28 cellular contexts compared by ENCODE assay signal in the genomic region with DNA sequence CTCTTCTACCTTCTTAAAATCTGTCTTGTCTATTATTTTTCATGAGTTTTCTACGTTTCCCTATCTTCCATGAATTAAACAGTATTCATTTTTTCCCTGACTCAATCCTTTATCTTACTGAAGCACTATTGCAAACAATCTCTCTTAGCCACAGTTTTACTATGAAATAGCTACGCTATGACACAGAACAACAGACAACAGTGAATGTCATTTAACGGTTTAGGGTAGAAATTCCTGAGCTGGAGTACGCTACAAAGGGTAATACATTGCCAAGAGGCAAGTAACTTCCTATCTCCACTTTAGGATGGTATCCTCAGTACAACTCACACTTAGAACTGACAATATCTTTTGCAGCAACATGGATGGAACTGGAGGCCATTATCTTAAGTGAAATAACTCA.
DNase-seq lines count a peak whose midpoint lies in the region; ATAC-seq and TF ChIP-seq lines count a peak whose summit lies in the region.
"Had no signal": no experiment of that assay in that cellular context is flagged by ENCODE, and none has a peak within 500 bp of the region (broad histone marks: within the 10 kb centered on the region; RNA-seq: fewer than 3 reads in every experiment).

No MANE protein-coding gene starts in this region.

- H3K27me3 Mint-ChIP-seq in stimulated activated naive CD8-positive, alpha-beta T cell treated with anti-CD3 and anti-CD28 coated beads, Interleukin-15, Interleukin-2, amounts not matched to agents 100 ng/mL and 50 ng/mL, for 24 hours = no peaks in the 10 kb centered on the region
- no peaks in the 10 kb centered on the region for H3K27me3 Mint-ChIP-seq in activated T-helper 17 cell treated with anti-CD3 and anti-CD28 coated beads, Interleukin-2, amount 50 U/mL, for 72 hours
- peaks cover 0 to 3% of the 10 kb centered on the region in 2 donors for H3K27me3 Mint-ChIP-seq in stimulated activated naive B cell treated with anti-CD40 and anti-IgM and Interleukin-4, amounts not matched to agents 10 μg/mL and 1 μg/mL and 100 μg/mL, for 72 hours
- H3K27me3 Mint-ChIP-seq: activated CD4-positive, alpha-beta T cell treated with anti-CD3 and anti-CD28 coated beads, Interleukin-2, amount 10 ng/mL, durations not matched to agents 7 days and 5 days had no signal

- peak overlapping the region; percentile 57 for H3K27ac Mint-ChIP-seq in stimulated activated naive CD8-positive, alpha-beta T cell treated with anti-CD3 and anti-CD28 coated beads, Interleukin-15, Interleukin-2, amounts not matched to agents 100 ng/mL and 50 ng/mL, for 24 hours
- H3K27ac Mint-ChIP-seq in activated T-helper 17 cell treated with anti-CD3 and anti-CD28 coated beads, Interleukin-2, amount 50 U/mL, for 72 hours = peak overlapping the region; percentile 27
- H3K27ac Mint-ChIP-seq in stimulated activated naive B cell treated with anti-CD40 and anti-IgM and Interleukin-4, amounts not matched to agents 10 μg/mL and 1 μg/mL and 100 μg/mL, for 72 hours = no peak overlapping the region
- H3K27ac Mint-ChIP-seq: activated CD4-positive, alpha-beta T cell treated with anti-CD3 and anti-CD28 coated beads, Interleukin-2, amount 10 ng/mL, durations not matched to agents 7 days and 5 days had no signal

- no peak overlapping the region for H3K4me3 Mint-ChIP-seq in stimulated activated naive CD8-positive, alpha-beta T cell treated with anti-CD3 and anti-CD28 coated beads, Interleukin-15, Interleukin-2, amounts not matched to agents 100 ng/mL and 50 ng/mL, for 24 hours
- H3K4me3 Mint-ChIP-seq in activated T-helper 17 cell treated with anti-CD3 and anti-CD28 coated beads, Interleukin-2, amount 50 U/mL, for 72 hours = peak overlapping the region; percentile 59
- no peak overlapping the region for H3K4me3 Mint-ChIP-seq in stimulated activated naive B cell treated with anti-CD40 and anti-IgM and Interleukin-4, amounts not matched to agents 10 μg/mL and 1 μg/mL and 100 μg/mL, for 72 hours

- H3K9me3 Mint-ChIP-seq in stimulated activated naive CD8-positive, alpha-beta T cell treated with anti-CD3 and anti-CD28 coated beads, Interleukin-15, Interleukin-2, amounts not matched to agents 100 ng/mL and 50 ng/mL, for 24 hours = peaks cover 10% of the 10 kb centered on the region
- H3K9me3 Mint-ChIP-seq in activated T-helper 17 cell treated with anti-CD3 and anti-CD28 coated beads, Interleukin-2, amount 50 U/mL, for 72 hours = no peaks in the 10 kb centered on the region
- peaks cover 5 to 6% of the 10 kb centered on the region in 2 donors for H3K9me3 Mint-ChIP-seq in stimulated activated naive B cell treated with anti-CD40 and anti-IgM and Interleukin-4, amounts not matched to agents 10 μg/mL and 1 μg/mL and 100 μg/mL, for 72 hours

- H3K36me3 Mint-ChIP-seq in stimulated activated naive CD8-positive, alpha-beta T cell treated with anti-CD3 and anti-CD28 coated beads, Interleukin-15, Interleukin-2, amounts not matched to agents 100 ng/mL and 50 ng/mL, for 24 hours (ENCODE audit: low read depth) = peaks cover 70% of the 10 kb centered on the region
- H3K36me3 Mint-ChIP-seq in activated T-helper 17 cell treated with anti-CD3 and anti-CD28 coated beads, Interleukin-2, amount 50 U/mL, for 72 hours (ENCODE audit: low read depth) = peaks cover 89% of the 10 kb centered on the region
- H3K36me3 Mint-ChIP-seq in stimulated activated naive B cell treated with anti-CD40 and anti-IgM and Interleukin-4, amounts not matched to agents 10 μg/mL and 1 μg/mL and 100 μg/mL, for 72 hours = no peaks in the 10 kb centered on the region

- TF ChIP-seq CTCF in fibroblast of pulmonary artery (IDR thresholded peaks at IDR 0.05; ENCODE audit: low read length, missing control alignments) = no peak
- no peak for TF ChIP-seq CTCF in foreskin fibroblast (IDR thresholded peaks at IDR 0.05; ENCODE audit: low read depth, low read length)

- H3K4me1 Mint-ChIP-seq in stimulated activated naive CD8-positive, alpha-beta T cell treated with anti-CD3 and anti-CD28 coated beads, Interleukin-15, Interleukin-2, amounts not matched to agents 100 ng/mL and 50 ng/mL, for 24 hours (ENCODE audit: low read depth) = peaks cover 56% of the 10 kb centered on the region
- H3K4me1 Mint-ChIP-seq in activated T-helper 17 cell treated with anti-CD3 and anti-CD28 coated beads, Interleukin-2, amount 50 U/mL, for 72 hours = peaks cover 39% of the 10 kb centered on the region
- H3K4me1 Mint-ChIP-seq in stimulated activated naive B cell treated with anti-CD40 and anti-IgM and Interleukin-4, amounts not matched to agents 10 μg/mL and 1 μg/mL and 100 μg/mL, for 72 hours = peaks cover 3 to 11% of the 10 kb centered on the region in 2 donors

- H3K4me3 ChIP-seq in fibroblast of pulmonary artery (replicated peaks; ENCODE audit: low read depth, low read length) = no peak overlapping the region
- H3K4me3 ChIP-seq in foreskin fibroblast (ENCODE audit: low read depth in 1 of 2, low read length in 2 of 2) = no peak overlapping the region
- H3K4me3 ChIP-seq: BLaER1, heart left ventricle, skin epidermis, uterus had no signal

- ATAC-seq in stimulated activated naive CD8-positive, alpha-beta T cell treated with anti-CD3 and anti-CD28 coated beads, Interleukin-15, Interleukin-2, amounts not matched to agents 100 U/mL and 50 U/mL, for 24 hours = no peak
- ATAC-seq in activated T-helper 17 cell treated with anti-CD3 and anti-CD28 coated beads, Interleukin-2, amount 50 U/mL, for 72 hours (replicated peaks) = no peak
- no peak for ATAC-seq in HG03571 (IDR thresholded peaks at IDR 0.05; ENCODE audit: unreplicated experiment)
- no peak for ATAC-seq in stimulated activated naive B cell treated with anti-CD40 and anti-IgM and Interleukin-4, amounts not matched to agents 10 μg/mL and 1 μg/mL and 100 μg/mL, for 72 hours (replicated peaks)
- ATAC-seq: heart left ventricle, HepG2, left cardiac atrium had no signal

- no peak for DNase-seq in stimulated activated naive CD8-positive, alpha-beta T cell treated with anti-CD3 and anti-CD28 coated beads, Interleukin-15, Interleukin-2, amounts not matched to agents 100 U/mL and 50 U/mL, for 24 hours
- DNase-seq in fibroblast of pulmonary artery (ENCODE audit: low read depth) (peak; percentile 58), foreskin fibroblast (no peak)
- no peak for DNase-seq in activated CD8-positive, alpha-beta memory T cell treated with anti-CD3 and anti-CD28 coated beads for 24 hours
- no peak for DNase-seq in stimulated activated naive B cell treated with anti-CD40 and anti-IgM and Interleukin-4, amounts not matched to agents 10 μg/mL and 1 μg/mL and 100 μg/mL, for 72 hours
- DNase-seq: ACHN; activated CD4-positive, alpha-beta T cell treated with anti-CD3 and anti-CD28 coated beads, Interleukin-2, amount 10 ng/mL, durations not matched to agents 7 days and 5 days; activated gamma-delta T cell treated with Interleukin-2 at 50 U/mL for 16 hours; Calu3; central memory CD4-positive, alpha-beta T cell; H7; heart left ventricle; left cardiac atrium; NCI-H1048; NCI-H187; NCI-H69; nucleus accumbens; SK-N-SH; stimulated activated CD4-positive, alpha-beta T cell treated with anti-CD3 and anti-CD28 coated beads, Interleukin-2, amount 100 ng/mL, for 24 hours; T-helper 2 cell; uterus; WERI-Rb-1 had no signal
